ENCODE assay signal across 19 cellular contexts in genomic region chr5:132199116-132199680, GRCh38.
"Had no signal": no experiment of that assay in that cellular context is flagged by ENCODE, and none has a peak within 500 bp of the region (broad histone marks: within the 10 kb centered on the region; RNA-seq: fewer than 3 reads in every experiment).

No MANE protein-coding gene starts in this region.

- H3K9me3 Mint-ChIP-seq: dendritic cell treated with granulocyte-macrophage colony-stimulating factor and Interleukin-4, amounts not matched to agents 40 ng/mL and 50 ng/mL, for 4 days; effector memory CD8-positive, alpha-beta T cell; naive B cell; nephron; stimulated activated memory B cell treated with anti-CD40 and anti-IgM and Interleukin-4, amounts not matched to agents 10 μg/mL and 1 μg/mL and 100 μg/mL, for 72 hours; stimulated activated naive CD8-positive, alpha-beta T cell treated with anti-CD3 and anti-CD28 coated beads, Interleukin-15, amount 100 ng/mL, for 72 hours had no signal

- H3K27ac ChIP-seq: heart left ventricle, psoas muscle, right lobe of liver, testis, tibial nerve had no signal

- H3K27ac Mint-ChIP-seq: dendritic cell treated with granulocyte-macrophage colony-stimulating factor and Interleukin-4, amounts not matched to agents 40 ng/mL and 50 ng/mL, for 4 days; effector memory CD8-positive, alpha-beta T cell; nephron; stimulated activated memory B cell treated with anti-CD40 and anti-IgM and Interleukin-4, amounts not matched to agents 10 μg/mL and 1 μg/mL and 100 μg/mL, for 72 hours; stimulated activated naive CD8-positive, alpha-beta T cell treated with anti-CD3 and anti-CD28 coated beads, Interleukin-15, amount 100 ng/mL, for 72 hours had no signal

- DNase-seq: effector memory CD8-positive, alpha-beta T cell; foreskin melanocyte; heart left ventricle; hippocampal formation; left colon; left ventricle myocardium superior; mesendoderm; naive B cell; occipital lobe; psoas muscle; retina; right lobe of liver; stimulated activated CD4-positive, alpha-beta T cell treated with anti-CD3 and anti-CD28 coated beads, Interleukin-4, amount 100 ng/mL, for 1 hour; stimulated activated naive CD8-positive, alpha-beta T cell treated with anti-CD3 and anti-CD28 coated beads, Interleukin-15, amount 100 ng/mL, for 72 hours; testis had no signal

- H3K36me3 Mint-ChIP-seq: naive B cell had no signal

- ATAC-seq: effector memory CD8-positive, alpha-beta T cell; heart left ventricle; left colon; left ventricle myocardium superior; psoas muscle; right lobe of liver; stimulated activated memory B cell treated with anti-CD40 and anti-IgM and Interleukin-4, amounts not matched to agents 10 μg/mL and 1 μg/mL and 100 μg/mL, for 72 hours; stimulated activated naive CD8-positive, alpha-beta T cell treated with anti-CD3 and anti-CD28 coated beads, Interleukin-15, amount 100 ng/mL, for 72 hours had no signal

- H3K27me3 Mint-ChIP-seq: dendritic cell treated with granulocyte-macrophage colony-stimulating factor and Interleukin-4, amounts not matched to agents 40 ng/mL and 50 ng/mL, for 4 days; effector memory CD8-positive, alpha-beta T cell; stimulated activated memory B cell treated with anti-CD40 and anti-IgM and Interleukin-4, amounts not matched to agents 10 μg/mL and 1 μg/mL and 100 μg/mL, for 72 hours had no signal

- H3K4me3 Mint-ChIP-seq: dendritic cell treated with granulocyte-macrophage colony-stimulating factor and Interleukin-4, amounts not matched to agents 40 ng/mL and 50 ng/mL, for 4 days; effector memory CD8-positive, alpha-beta T cell; naive B cell; nephron; stimulated activated memory B cell treated with anti-CD40 and anti-IgM and Interleukin-4, amounts not matched to agents 10 μg/mL and 1 μg/mL and 100 μg/mL, for 72 hours; stimulated activated naive CD8-positive, alpha-beta T cell treated with anti-CD3 and anti-CD28 coated beads, Interleukin-15, amount 100 ng/mL, for 72 hours had no signal

- H3K4me3 ChIP-seq: heart left ventricle, psoas muscle, right lobe of liver, testis, tibial nerve had no signal

- H3K4me1 ChIP-seq: psoas muscle, testis, tibial nerve had no signal

- H3K9me3 ChIP-seq: heart left ventricle, psoas muscle, right lobe of liver, testis, tibial nerve had no signal

- H3K27me3 ChIP-seq: heart left ventricle, right lobe of liver, testis, tibial nerve had no signal

- H3K4me1 Mint-ChIP-seq: stimulated activated naive CD8-positive, alpha-beta T cell treated with anti-CD3 and anti-CD28 coated beads, Interleukin-15, amount 100 ng/mL, for 72 hours had no signal
